Comparison of ENCODE assay signal across 13 cellular contexts in genomic region chr7:134941185-134941900, GRCh38. TPM values are rescaled to one million over a fixed set of nuclear protein-coding genes. Genes with fewer than 3 reads are reported as not detected.
A peak's percentile ranks its signal among the peaks of the same experiment; 100 is the strongest.
DNase-seq lines count a peak whose midpoint lies in the region; ATAC-seq and TF ChIP-seq lines count a peak whose summit lies in the region.
"Had no signal": no experiment of that assay in that cellular context is flagged by ENCODE, and none has a peak within 500 bp of the region (broad histone marks: within the 10 kb centered on the region; RNA-seq: fewer than 3 reads in every experiment).

No MANE protein-coding gene starts in this region.

- ATAC-seq in right lobe of liver (peak in 3 of 4 donors; percentile 19 to 35 (median 29)), upper lobe of right lung (no peak)
- ATAC-seq: stimulated activated memory B cell treated with anti-CD40 and anti-IgM and Interleukin-4, amounts not matched to agents 10 μg/mL and 1 μg/mL and 100 μg/mL, for 72 hours had no signal

- TF ChIP-seq POLR2A in right lobe of liver (IDR thresholded peaks at IDR 0.05) = no peak

- no peak overlapping the region for H2AFZ ChIP-seq in ACC112 (ENCODE audit: low read length, unreplicated experiment)

- 51% methylated on average over 2 of the region's 3 CpGs for WGBS in HUES64
- WGBS in right lobe of liver (ENCODE audit: insufficient coverage, low coverage, low lambda C conversion rate, missing lambda C conversion rate) = 35% methylated on average over 3 of the region's 3 CpGs

- H3K4me3 ChIP-seq in ACC112 (ENCODE audit: low read depth, low read length) (no peak overlapping the region), HUES64 (ENCODE audit: low read length) (no peak overlapping the region), right lobe of liver (no peak overlapping the region), upper lobe of right lung (no peak overlapping the region)
- H3K4me3 ChIP-seq: ovary, SK-N-MC had no signal

- H3K27me3 ChIP-seq in ACC112 (ENCODE audit: insufficient read depth, low read length) = no peaks in the 10 kb centered on the region
- no peaks in the 10 kb centered on the region for H3K27me3 ChIP-seq in HUES64 (ENCODE audit: insufficient read depth, low read length)
- H3K27me3 ChIP-seq in right lobe of liver = no peaks in the 10 kb centered on the region
- no peaks in the 10 kb centered on the region for H3K27me3 ChIP-seq in upper lobe of right lung
- H3K27me3 ChIP-seq: ovary had no signal

- peak overlapping the region; percentile 19; the same call in 1 of the 2 replicates for H3K9ac ChIP-seq in HUES64 (ENCODE audit: low read depth, low read length)

- H3K9me3 ChIP-seq in HUES64 (ENCODE audit: insufficient read depth, low read depth, low read length) = no peaks in the 10 kb centered on the region
- H3K9me3 ChIP-seq in right lobe of liver = no peaks in the 10 kb centered on the region
- H3K9me3 ChIP-seq in upper lobe of right lung = no peaks in the 10 kb centered on the region
- H3K9me3 ChIP-seq: ovary had no signal

- H3K27ac ChIP-seq in ACC112 (ENCODE audit: low read depth, low read length) = peak overlapping the region; percentile 71
- peak overlapping the region; percentile 8 for H3K27ac ChIP-seq in HUES64 (ENCODE audit: low read depth, low read length)
- H3K27ac ChIP-seq in right lobe of liver = peak overlapping the region in 2 of 3 donors; percentile 24 to 35
- no peak overlapping the region for H3K27ac ChIP-seq in upper lobe of right lung
- H3K27ac ChIP-seq: ovary, SK-N-MC had no signal

- H3K4me1 ChIP-seq in ACC112 (ENCODE audit: control insufficient read depth, insufficient read depth, low read length, unreplicated experiment) = peaks cover 27% of the 10 kb centered on the region
- peaks cover 33% of the 10 kb centered on the region for H3K4me1 ChIP-seq in HUES64 (ENCODE audit: insufficient read depth, low read length)
- H3K4me1 ChIP-seq in right lobe of liver = peaks cover 0 to 36% (median 6%) of the 10 kb centered on the region in 4 donors
- H3K4me1 ChIP-seq in upper lobe of right lung = peaks cover 3% of the 10 kb centered on the region

- TF ChIP-seq CTCF in right lobe of liver (IDR thresholded peaks at IDR 0.05) (no peak), upper lobe of right lung (IDR thresholded peaks at IDR 0.05) (no peak)

- peak; percentile 95 for DNase-seq in dermis blood vessel endothelial cell
- DNase-seq in right lobe of liver = no peak
- DNase-seq in midbrain (lab: John Stamatoyannopoulos, UW) = no peak
- DNase-seq in upper lobe of right lung = no peak
- DNase-seq in activated naive CD4-positive, alpha-beta T cell treated with anti-CD3 and anti-CD28 coated beads, Interleukin-2, amount 50 U/mL, for 16 hours = no peak
- DNase-seq in LoVo (ENCODE audit: low spot score) = no peak
- DNase-seq: activated T-cell treated with anti-CD3 and anti-CD28 coated beads, Interleukin-2, amount 50 U/mL, for 48 hours; NCI-H1436; ovary had no signal

- intact Hi-C loops in right lobe of liver (cut with DNase I) (no loop called here), upper lobe of right lung (cut with DNase I) (no loop called here)

- no peaks in the 10 kb centered on the region for H3K79me2 ChIP-seq in ACC112 (ENCODE audit: control insufficient read depth, insufficient read depth, low read length, unreplicated experiment)

- H3K36me3 ChIP-seq in ACC112 (ENCODE audit: insufficient read depth, low read length) = peaks cover 14% of the 10 kb centered on the region
- peaks cover 85% of the 10 kb centered on the region for H3K36me3 ChIP-seq in HUES64 (ENCODE audit: insufficient read depth, low read length)
- peaks cover 0 to 3% (median 0%) of the 10 kb centered on the region in 4 donors for H3K36me3 ChIP-seq in right lobe of liver
- no peaks in the 10 kb centered on the region for H3K36me3 ChIP-seq in upper lobe of right lung
- H3K36me3 ChIP-seq: ovary had no signal

RNA-seq across cellular contexts. Expression of gene AGBL3, which starts 45.0 kb away (rescaled TPM):
- 1.6 TPM for polyA plus RNA-seq in HUES64 (2013, experiment 1 of 2)
- polyA plus RNA-seq in HUES64 (2013, experiment 2 of 2) = 1.0 TPM
- total RNA-seq in dermis blood vessel endothelial cell (1.6 and 1.7 TPM in 2 replicates), right lobe of liver (1 to 10 TPM; 1.2 to 3.5 (median 2.2) TPM), upper lobe of right lung (3.9 TPM)
